19 cellular contexts compared by ENCODE assay signal in genomic region chr1:171852273-171852672, GRCh38. TPM values are rescaled to one million over a fixed set of nuclear protein-coding genes. Genes with fewer than 3 reads are reported as not detected.
DNase-seq lines count a peak whose midpoint lies in the region; ATAC-seq and TF ChIP-seq lines count a peak whose summit lies in the region.
"Had no signal": no experiment of that assay in that cellular context is flagged by ENCODE, and none has a peak within 500 bp of the region (broad histone marks: within the 10 kb centered on the region; RNA-seq: fewer than 3 reads in every experiment).

No MANE protein-coding gene starts in this region.

- H3K27me3 ChIP-seq in RWPE2 (ENCODE audit: insufficient read depth, poor library complexity, severe bottlenecking) (no peaks in the 10 kb centered on the region), osteoblast (ENCODE audit: insufficient read depth, low read length) (no peaks in the 10 kb centered on the region)

- no peaks in the 10 kb centered on the region for H3K79me2 ChIP-seq in osteoblast (ENCODE audit: insufficient read depth, low read length)

- no peaks in the 10 kb centered on the region for H4K20me1 ChIP-seq in osteoblast (ENCODE audit: insufficient read depth, low read length)

- no peak overlapping the region for H3K27ac Mint-ChIP-seq in activated naive CD4-positive, alpha-beta T cell treated with anti-CD3 and anti-CD28 coated beads, Interleukin-2, amount 50 U/mL, for 72 hours
- H3K27ac Mint-ChIP-seq: activated CD4-positive, alpha-beta memory T cell treated with anti-CD3 and anti-CD28 coated beads, Interleukin-2, amount 10 ng/mL, durations not matched to agents 7 days and 5 days; natural killer cell treated with Interleukin-12 subunit alpha and Interleukin-12 subunit beta and Interleukin-15 and Interleukin-18, amount 100 ng/mL, for 72 hours; stimulated activated memory B cell treated with anti-CD40 and anti-IgM and Interleukin-4, amounts not matched to agents 10 μg/mL and 1 μg/mL and 100 μg/mL, for 72 hours had no signal

- DNase-seq in EL (peak; percentile 46), RWPE2 (ENCODE audit: low spot score) (no peak), fibroblast of mammary gland (ENCODE audit: low read depth) (peak; percentile 30), osteoblast (ENCODE audit: insufficient read length, low spot score, missing footprints) (peak; percentile 36), SK-N-DZ (ENCODE audit: low spot score) (no peak), NCI-H510A treated with DMSO at 0.1 percent for 48 hours (lab: John Stamatoyannopoulos, UW) (no peak)
- no peak for DNase-seq in activated naive CD4-positive, alpha-beta T cell treated with anti-CD3 and anti-CD28 coated beads, Interleukin-2, amount 50 U/mL, for 72 hours (ENCODE audit: low spot score in 2 of 2)
- DNase-seq: activated CD4-positive, alpha-beta memory T cell treated with anti-CD3 and anti-CD28 coated beads, Interleukin-2, amount 10 ng/mL, durations not matched to agents 7 days and 5 days; activated naive CD4-positive, alpha-beta T cell; aorta; DMS79; effector CD8-positive, alpha-beta T cell; mesendoderm; NCI-H1105 treated with DMSO at 0.1 percent for 48 hours; NCI-H2081 treated with DMSO at 0.1 percent for 48 hours had no signal

- no peak overlapping the region for H2AFZ ChIP-seq in osteoblast (ENCODE audit: low read length)

- no peaks in the 10 kb centered on the region for H3K9me3 ChIP-seq in RWPE2 (ENCODE audit: severe bottlenecking)
- H3K9me3 ChIP-seq in osteoblast (ENCODE audit: low read depth, low read length) = no peaks in the 10 kb centered on the region
- H3K9me3 ChIP-seq: HAP-1 had no signal

- no peak overlapping the region for H3K4me2 ChIP-seq in osteoblast (ENCODE audit: insufficient read depth, low read length)

- ATAC-seq in RWPE2 (ENCODE audit: low read depth) = peak; percentile 45; the same call in 2 of the 3 replicates
- no peak for ATAC-seq in HG02571 (IDR thresholded peaks at IDR 0.05; ENCODE audit: unreplicated experiment)
- no peak for ATAC-seq in activated naive CD4-positive, alpha-beta T cell treated with anti-CD3 and anti-CD28 coated beads, Interleukin-2, amount 50 U/mL, for 72 hours
- ATAC-seq: natural killer cell treated with Interleukin-12 subunit alpha and Interleukin-12 subunit beta and Interleukin-15 and Interleukin-18, amount 100 ng/mL, for 72 hours; stimulated activated memory B cell treated with anti-CD40 and anti-IgM and Interleukin-4, amounts not matched to agents 10 μg/mL and 1 μg/mL and 100 μg/mL, for 72 hours had no signal

- no peak for TF ChIP-seq CTCF in RWPE2 (IDR thresholded peaks at IDR 0.05; ENCODE audit: poor library complexity, severe bottlenecking)
- TF ChIP-seq CTCF in fibroblast of mammary gland (conservative IDR thresholded peaks at IDR 0.05; ENCODE audit: control insufficient read depth, insufficient read depth, low read depth, low read length) = no peak
- TF ChIP-seq CTCF in osteoblast (IDR thresholded peaks at IDR 0.05; ENCODE audit: extremely low read depth, low read depth, low read length) = no peak

- peaks cover 0 to 8% of the 10 kb centered on the region in 2 donors for H3K36me3 Mint-ChIP-seq in activated naive CD4-positive, alpha-beta T cell treated with anti-CD3 and anti-CD28 coated beads, Interleukin-2, amount 50 U/mL, for 72 hours

- no peak overlapping the region for H3K27ac ChIP-seq in RWPE2 (ENCODE audit: poor library complexity, severe bottlenecking)
- no peak overlapping the region for H3K27ac ChIP-seq in osteoblast (ENCODE audit: low read depth, low read length)

- H3K4me3 ChIP-seq in RWPE2 (ENCODE audit: severe bottlenecking) (no peak overlapping the region), fibroblast of mammary gland (ENCODE audit: control insufficient read depth, low read depth, low read length) (no peak overlapping the region), osteoblast (ENCODE audit: insufficient read depth, low read length) (no peak overlapping the region)
- H3K4me3 ChIP-seq: HAP-1 had no signal

- H3K36me3 ChIP-seq in RWPE2 (ENCODE audit: low read depth) (no peaks in the 10 kb centered on the region), osteoblast (ENCODE audit: insufficient read depth, low read length) (no peaks in the 10 kb centered on the region)
- H3K36me3 ChIP-seq: HAP-1 had no signal

- no peaks in the 10 kb centered on the region for H3K4me1 ChIP-seq in RWPE2 (ENCODE audit: insufficient read depth, poor library complexity, severe bottlenecking)
- no peaks in the 10 kb centered on the region for H3K4me1 ChIP-seq in osteoblast (ENCODE audit: insufficient read depth, low read length)
- H3K4me1 ChIP-seq: HAP-1 had no signal

- no peaks in the 10 kb centered on the region for H3K9me3 Mint-ChIP-seq in activated naive CD4-positive, alpha-beta T cell treated with anti-CD3 and anti-CD28 coated beads, Interleukin-2, amount 50 U/mL, for 72 hours
- H3K9me3 Mint-ChIP-seq: natural killer cell treated with Interleukin-12 subunit alpha and Interleukin-12 subunit beta and Interleukin-15 and Interleukin-18, amount 100 ng/mL, for 72 hours had no signal

RNA-seq across cellular contexts. Expression of gene DNM3, which starts 11.0 kb away (rescaled TPM):
- 0.72 and 1.2 TPM in 2 replicates for total RNA-seq in osteoblast
- 3.4 and 6.2 TPM in 2 replicates for polyA plus RNA-seq in SK-N-DZ (2014; cell fraction: cytosol; rRNA removed)
- polyA plus RNA-seq in SK-N-DZ (2014; cell fraction: nucleus; rRNA removed) = 3.4 and 4.8 TPM in 2 replicates
- 1 to 10 TPM; 2.6 to 4.5 TPM for total RNA-seq in activated naive CD4-positive, alpha-beta T cell treated with anti-CD3 and anti-CD28 coated beads, Interleukin-2, amount 50 U/mL, for 72 hours

Comparison
In these comparisons a context has a peak if more than half of its experiments do, and no peak if none do; other contexts are left out.
1. DNase-seq: peak in EL (single experiment), fibroblast of mammary gland (single experiment) and osteoblast (single experiment); none in RWPE2 (single experiment), SK-N-DZ (single experiment), NCI-H510A treated with DMSO at 0.1 percent for 48 hours (single experiment) and activated naive CD4-positive, alpha-beta T cell treated with anti-CD3 and anti-CD28 coated beads, Interleukin-2, amount 50 U/mL, for 72 hours (0 of 2).